Comparison of ENCODE assay signal across 8 cellular contexts in genomic region chr10:62817120-62817762, GRCh38. TPM values are rescaled to one million over a fixed set of nuclear protein-coding genes. Genes with fewer than 3 reads are reported as not detected.
A peak's percentile ranks its signal among the peaks of the same experiment; 100 is the strongest.
DNase-seq lines count a peak whose midpoint lies in the region; ATAC-seq, FAIRE-seq and TF ChIP-seq lines count a peak whose summit lies in the region.

No MANE protein-coding gene starts in this region.

- peak overlapping the region; percentile 97 for H3K27ac Mint-ChIP-seq in astrocyte (ENCODE audit: unreplicated experiment)

- peak overlapping the region; percentile 85 for H2AFZ ChIP-seq in astrocyte (ENCODE audit: low read depth, low read length)

- peak overlapping the region; percentile 78 for H3K9ac ChIP-seq in astrocyte (ENCODE audit: low read length)

- no peaks in the 10 kb centered on the region for H3K79me2 ChIP-seq in astrocyte (ENCODE audit: insufficient read depth, low read length)

- peaks cover 22% of the 10 kb centered on the region for H3K4me1 Mint-ChIP-seq in astrocyte (ENCODE audit: low read depth, unreplicated experiment)

- ATAC-seq in HG02852 (IDR thresholded peaks at IDR 0.05; ENCODE audit: unreplicated experiment), result peak; percentile 15
- no peak for ATAC-seq in HG03439 (IDR thresholded peaks at IDR 0.05; ENCODE audit: unreplicated experiment)

- peaks cover 12% of the 10 kb centered on the region for H3K36me3 Mint-ChIP-seq in astrocyte (ENCODE audit: low read depth, unreplicated experiment)

- WGBS in small intestine, 3 donors, result 0% methylated on average over 49 of the region's 49 CpGs

- H3K4me3 ChIP-seq in SJCRH30 (peak overlapping the region; percentile 95), astrocyte (ENCODE audit: insufficient read depth, low read depth, low read length) (peak overlapping the region; percentile 89), iPS-11a (ENCODE audit: low read depth, low read length) (peak overlapping the region; percentile 56), small intestine (ENCODE audit: low read depth in 1 of 2, low read length in 2 of 2) (peak overlapping the region; percentile 45 to 79)

- peak; percentile 47 for DNase-seq in GM12891 (ENCODE audit: insufficient read length, low spot score)
- peak; percentile 27 to 55 for DNase-seq in SJCRH30
- peak; percentile 44 for DNase-seq in astrocyte (ENCODE audit: low read depth)
- peak; percentile 49 for DNase-seq in small intestine
- DNase-seq in DMS79 treated with DMSO at 0.1 percent for 48 hours (lab: John Stamatoyannopoulos, UW), result no peak

- peak overlapping the region; percentile 92 for H3K4me3 Mint-ChIP-seq in astrocyte (ENCODE audit: unreplicated experiment)

- no peaks in the 10 kb centered on the region for H3K27me3 ChIP-seq in SJCRH30
- peaks cover 50% of the 10 kb centered on the region for H3K27me3 ChIP-seq in astrocyte (ENCODE audit: insufficient read depth, low read length)
- H3K27me3 ChIP-seq in small intestine (ENCODE audit: control insufficient read depth in 2 of 2, insufficient read depth in 2 of 2, low read length in 2 of 2), result peaks cover 0 to 8% of the 10 kb centered on the region in 2 donors

- H3K36me3 ChIP-seq in SJCRH30 (no peaks in the 10 kb centered on the region), astrocyte (ENCODE audit: insufficient read depth, low read length) (no peaks in the 10 kb centered on the region), small intestine (ENCODE audit: control insufficient read depth in 2 of 2, insufficient read depth in 2 of 2, low read length in 2 of 2) (no peaks in the 10 kb centered on the region)

- TF ChIP-seq CTCF in astrocyte (IDR thresholded peaks at IDR 0.05; ENCODE audit: insufficient read depth, low read depth, low read length), result no peak

- H4K20me1 ChIP-seq in astrocyte (ENCODE audit: insufficient read depth, low read length), result peaks cover 22% of the 10 kb centered on the region

- H3K9me3 ChIP-seq in SJCRH30 (replicated peaks) (no peaks in the 10 kb centered on the region), astrocyte (ENCODE audit: insufficient read depth, low read depth, low read length) (no peaks in the 10 kb centered on the region), small intestine (ENCODE audit: control insufficient read depth, low read depth) (no peaks in the 10 kb centered on the region)

- H3K27ac ChIP-seq in SJCRH30 (peak overlapping the region; percentile 81), astrocyte (ENCODE audit: low read depth, low read length) (peak overlapping the region; percentile 51), small intestine (ENCODE audit: low read depth in 1 of 2, low read length in 1 of 2) (peak overlapping the region; percentile 81 to 90)

- peak; percentile 55; the same call in 1 of the 2 replicates for TF ChIP-seq POLR2A in GM12891 (IDR thresholded peaks at IDR 0.05; ENCODE audit: low read depth, low read length)

- peaks cover 33% of the 10 kb centered on the region for H3K27me3 Mint-ChIP-seq in astrocyte (ENCODE audit: low read depth, unreplicated experiment)

- H3K4me1 ChIP-seq in SJCRH30 (peaks cover 4% of the 10 kb centered on the region; the same call in 1 of the 2 replicates), astrocyte (ENCODE audit: insufficient read depth, low read length) (peaks cover 25% of the 10 kb centered on the region), small intestine (ENCODE audit: control insufficient read depth in 2 of 2, insufficient read depth in 1 of 2, low read depth in 1 of 2, low read length in 1 of 2) (peaks cover 8 to 13% of the 10 kb centered on the region in 2 donors)

- H3K9me3 Mint-ChIP-seq in astrocyte (ENCODE audit: unreplicated experiment), result no peaks in the 10 kb centered on the region

- FAIRE-seq in GM12891 (lab: Jason Lieb, UNC) (no peak), astrocyte (lab: Jason Lieb, UNC) (no peak), small intestine (lab: Jason Lieb, UNC) (no peak)

- peak overlapping the region; percentile 99 for H3K4me2 ChIP-seq in astrocyte (ENCODE audit: low read length)

TF ChIP-seq in GM12891, 5 proteins besides CTCF, POLR2A, EP300 and RAD21:
- 0 out of 2 replicates have a peak, but pooled peaks have one; percentile 28 for TF ChIP-seq POLR2AphosphoS5 (IDR thresholded peaks at IDR 0.05; ENCODE audit: low read depth, low read length)
- no peak for TF ChIP-seq SPI1 (IDR thresholded peaks at IDR 0.05; ENCODE audit: low read depth, low read length)
- peak; percentile 34; the same call in 1 of the 2 replicates for TF ChIP-seq TAF1 (IDR thresholded peaks at IDR 0.05; ENCODE audit: low read depth, low read length)

RNA-seq across cellular contexts. Expression of gene EGR2, which starts 1.1 kb away (rescaled TPM):
- polyA plus RNA-seq in GM12891 (2012; ENCODE audit: low read depth, missing spikeins), result 54.7 TPM
- 0.71 and 1.3 TPM in 2 replicates for total RNA-seq in SJCRH30 (2014; rRNA removed; shearing (Covaris generic))
- total RNA-seq in astrocyte, result 12.1 and 22.9 TPM in 2 replicates
- 1 to 10 TPM in 1 of 3 donors, under 1 TPM in 2; 0.45 to 5.4 (median 0.54) TPM for polyA plus RNA-seq in small intestine

RNA-seq across cellular contexts. Expression of gene ADO, which starts 12.7 kb away (rescaled TPM):
- 18.6 TPM for polyA plus RNA-seq in GM12891 (2012; ENCODE audit: low read depth, missing spikeins)
- 25.4 and 29.9 TPM in 2 replicates for total RNA-seq in SJCRH30 (2014; rRNA removed; shearing (Covaris generic))
- total RNA-seq in astrocyte, result 29.0 and 31.1 TPM in 2 replicates
- polyA plus RNA-seq in small intestine, result 1 to 10 TPM; 7.4 to 9.5 (median 8.1) TPM
